In the genomic region with DNA sequence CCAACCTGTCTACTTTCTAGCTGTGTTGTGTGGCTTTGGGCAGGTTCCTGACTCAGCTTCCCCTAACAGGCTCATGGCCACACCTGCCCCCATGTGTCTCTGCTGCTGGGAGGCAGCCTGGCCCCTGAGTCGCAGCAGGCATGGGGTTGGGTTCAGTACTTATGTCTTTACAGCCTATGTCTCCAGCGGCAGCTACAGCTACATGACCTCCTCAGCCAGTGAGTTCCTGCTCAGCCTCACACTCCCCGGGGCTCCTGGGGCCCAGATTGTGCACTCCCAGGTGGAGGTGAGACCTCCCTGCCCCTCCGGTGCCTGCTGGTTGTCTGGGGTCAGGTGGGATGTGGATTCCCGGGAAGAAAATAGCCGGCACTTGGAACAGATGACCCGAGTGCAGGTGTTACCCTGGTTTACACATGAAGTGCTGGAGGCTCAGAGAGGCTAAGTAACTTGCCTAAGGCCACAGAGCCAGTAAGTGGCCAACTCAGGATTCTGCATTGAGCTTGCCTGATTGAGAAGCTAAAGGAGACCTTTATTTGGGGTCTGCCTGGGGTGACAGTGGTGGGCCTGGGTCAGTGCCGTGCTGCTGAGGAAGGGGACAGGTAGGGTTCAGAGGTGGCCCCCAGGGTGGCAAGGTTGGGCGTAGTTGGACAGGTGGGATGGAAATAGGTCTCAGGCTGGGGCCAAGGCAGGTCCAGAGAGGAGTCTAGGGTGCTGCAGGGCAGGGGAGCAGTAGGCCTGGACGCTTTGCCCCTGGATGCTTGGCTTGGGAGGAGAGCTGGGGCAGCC, we compare ENCODE assay signal across 18 cellular contexts.
"Had no signal": no experiment of that assay in that cellular context is flagged by ENCODE, and none has a peak within 500 bp of the region (broad histone marks: within the 10 kb centered on the region; RNA-seq: fewer than 3 reads in every experiment).

No MANE protein-coding gene starts in this region.

- H3K27me3 ChIP-seq: heart left ventricle, pancreas, uterus had no signal

- H3K4me1 Mint-ChIP-seq: activated naive CD8-positive, alpha-beta T cell treated with anti-CD3 and anti-CD28 coated beads, Interleukin-2, amount 10 ng/mL, durations not matched to agents 7 days and 5 days; brain; neural crest cell had no signal

- H3K9me3 ChIP-seq: heart left ventricle, lower lobe of right lung, pancreas, uterus had no signal

- H3K27me3 Mint-ChIP-seq: activated naive CD8-positive, alpha-beta T cell treated with anti-CD3 and anti-CD28 coated beads, Interleukin-2, amount 10 ng/mL, durations not matched to agents 7 days and 5 days; brain; central memory CD8-positive, alpha-beta T cell had no signal

- H3K36me3 Mint-ChIP-seq: activated naive CD8-positive, alpha-beta T cell treated with anti-CD3 and anti-CD28 coated beads, Interleukin-2, amount 10 ng/mL, durations not matched to agents 7 days and 5 days; brain; WTC11 had no signal

- H3K27ac Mint-ChIP-seq: activated naive CD8-positive, alpha-beta T cell treated with anti-CD3 and anti-CD28 coated beads, Interleukin-2, amount 10 ng/mL, durations not matched to agents 7 days and 5 days; WTC11 had no signal

- H3K4me3 ChIP-seq: coronary artery, heart left ventricle, lower lobe of right lung, pancreas, uterus had no signal

- H3K4me3 Mint-ChIP-seq: activated naive CD8-positive, alpha-beta T cell treated with anti-CD3 and anti-CD28 coated beads, Interleukin-2, amount 10 ng/mL, durations not matched to agents 7 days and 5 days; brain; central memory CD8-positive, alpha-beta T cell; neural crest cell; WTC11 had no signal

- H3K9me3 Mint-ChIP-seq: activated naive CD8-positive, alpha-beta T cell treated with anti-CD3 and anti-CD28 coated beads, Interleukin-2, amount 10 ng/mL, durations not matched to agents 7 days and 5 days; brain; central memory CD8-positive, alpha-beta T cell; neural crest cell; WTC11 had no signal

- H3K27ac ChIP-seq: coronary artery, heart left ventricle, lower lobe of right lung, pancreas, uterus had no signal

- FAIRE-seq: pancreas had no signal

- H3K4me1 ChIP-seq: lower lobe of right lung, pancreas, uterus had no signal

- DNase-seq: activated CD4-positive, alpha-beta T cell treated with anti-CD3 and anti-CD28 coated beads for 48 hours; activated CD8-positive, alpha-beta memory T cell treated with anti-CD3 and anti-CD28 coated beads for 24 hours; activated naive CD4-positive, alpha-beta T cell; activated naive CD8-positive, alpha-beta T cell treated with anti-CD3 and anti-CD28 coated beads, Interleukin-2, amount 10 ng/mL, durations not matched to agents 7 days and 5 days; effector CD4-positive, alpha-beta T cell; foreskin melanocyte; left cardiac atrium; lower lobe of right lung; midbrain; stimulated activated CD4-positive, alpha-beta T cell treated with anti-CD3 and anti-CD28 coated beads, Interleukin-1b, Interleukin-23, amount 100 ng/mL, for 48 hours; uterus had no signal

- H3K36me3 ChIP-seq: uterus had no signal
